ENCODE assay signal across 7 cellular contexts in genomic region chr6:33410050-33410710, GRCh38. TPM values are rescaled to one million over a fixed set of nuclear protein-coding genes. Genes with fewer than 3 reads are reported as not detected.
DNase-seq lines count a peak whose midpoint lies in the region; ATAC-seq and TF ChIP-seq lines count a peak whose summit lies in the region.

No MANE protein-coding gene starts in this region.

- peaks cover 23% of the 10 kb centered on the region for H3K79me2 ChIP-seq in hepatocyte

- no peaks in the 10 kb centered on the region for H4K20me1 ChIP-seq in hepatocyte (ENCODE audit: insufficient read depth, poor library complexity, severe bottlenecking)

- in situ Hi-C loops in astrocyte of the cerebellum (cut with HindIII; ENCODE audit: low sequenced_read_pairs), result no loop called here

- peaks cover 8% of the 10 kb centered on the region for H3K4me1 ChIP-seq in hepatocyte (ENCODE audit: insufficient read depth)

- peak overlapping the region; percentile 93 for H3K27ac ChIP-seq in hepatocyte

- under 1% methylated on average over 22 of the region's 65 CpGs for WGBS in hepatocyte (ENCODE audit: low lambda C conversion rate, missing lambda C conversion rate)

- no peaks in the 10 kb centered on the region for H3K9me3 ChIP-seq in hepatocyte (ENCODE audit: low read depth)

- H3K4me3 ChIP-seq in astrocyte of the cerebellum (ENCODE audit: low read depth, low read length) (peak overlapping the region; percentile 72), hepatocyte (peak overlapping the region; percentile 99)

- H2AFZ ChIP-seq in hepatocyte, result peak overlapping the region; percentile 54

- no peaks in the 10 kb centered on the region for H3K36me3 ChIP-seq in hepatocyte (replicated peaks; ENCODE audit: insufficient read depth, low read depth)

- H3K4me2 ChIP-seq in hepatocyte, result peak overlapping the region; percentile 96

- peak; percentile 93 for DNase-seq in NCI-H2029 treated with DMSO at 0.1 percent for 48 hours (lab: John Stamatoyannopoulos, UW)
- peak; percentile 97 for DNase-seq in T-helper 9 cell
- DNase-seq in astrocyte of the cerebellum (ENCODE audit: low read depth), result peak; percentile 94
- DNase-seq in hepatocyte (ENCODE audit: low spot score), result peak; percentile 99
- peak; percentile 97 for DNase-seq in retina

- H3K27me3 ChIP-seq in hepatocyte, result no peaks in the 10 kb centered on the region

- ATAC-seq in GM18517 (IDR thresholded peaks at IDR 0.05; ENCODE audit: unreplicated experiment) (peak; percentile 69), HG03025 (IDR thresholded peaks at IDR 0.05; ENCODE audit: low FRiP score, unreplicated experiment) (peak; percentile 56)

- H3K9me2 ChIP-seq in hepatocyte (replicated peaks; ENCODE audit: insufficient read depth), result no peaks in the 10 kb centered on the region

- TF ChIP-seq CTCF in astrocyte of the cerebellum (IDR thresholded peaks at IDR 0.05; ENCODE audit: low read depth, low read length, missing control alignments) (no peak), hepatocyte (IDR thresholded peaks at IDR 0.05; ENCODE audit: poor library complexity) (no peak)

RNA-seq across cellular contexts. Expression of gene PHF1, which starts 0.6 kb away (rescaled TPM):
- 37.2 and 44.4 TPM in 2 replicates for total RNA-seq in hepatocyte
- polyA plus RNA-seq in hepatocyte, result 42.4 and 53.0 TPM in 2 replicates

RNA-seq across cellular contexts. Expression of gene CUTA, which starts 7.7 kb away (rescaled TPM):
- total RNA-seq in hepatocyte, result 121 and 150 TPM in 2 replicates
- 349 and 357 TPM in 2 replicates for polyA plus RNA-seq in hepatocyte

RNA-seq across cellular contexts. Expression of gene SYNGAP1, which starts 9.7 kb away (rescaled TPM):
- total RNA-seq in hepatocyte, result 5.3 and 6.6 TPM in 2 replicates
- polyA plus RNA-seq in hepatocyte, result 4.9 and 5.7 TPM in 2 replicates

RNA-seq across cellular contexts. Expression of gene KIFC1, which starts 18.6 kb away (rescaled TPM):
- total RNA-seq in hepatocyte, result 6.9 and 12.7 TPM in 2 replicates
- 6.1 and 6.6 TPM in 2 replicates for polyA plus RNA-seq in hepatocyte

RNA-seq across cellular contexts. Expression of gene ZBTB9, which starts 44.2 kb away (rescaled TPM):
- 5.1 and 6.2 TPM in 2 replicates for total RNA-seq in hepatocyte
- polyA plus RNA-seq in hepatocyte, result 5.0 and 6.7 TPM in 2 replicates

Comparison
In these comparisons a context has a peak if more than half of its experiments do, and no peak if none do; other contexts are left out.
1. Peak in every context shown above with its lines: DNase-seq, ATAC-seq, H3K4me3 ChIP-seq and H3K27ac ChIP-seq.